ENCODE assay signal across 10 cellular contexts in the genomic region with DNA sequence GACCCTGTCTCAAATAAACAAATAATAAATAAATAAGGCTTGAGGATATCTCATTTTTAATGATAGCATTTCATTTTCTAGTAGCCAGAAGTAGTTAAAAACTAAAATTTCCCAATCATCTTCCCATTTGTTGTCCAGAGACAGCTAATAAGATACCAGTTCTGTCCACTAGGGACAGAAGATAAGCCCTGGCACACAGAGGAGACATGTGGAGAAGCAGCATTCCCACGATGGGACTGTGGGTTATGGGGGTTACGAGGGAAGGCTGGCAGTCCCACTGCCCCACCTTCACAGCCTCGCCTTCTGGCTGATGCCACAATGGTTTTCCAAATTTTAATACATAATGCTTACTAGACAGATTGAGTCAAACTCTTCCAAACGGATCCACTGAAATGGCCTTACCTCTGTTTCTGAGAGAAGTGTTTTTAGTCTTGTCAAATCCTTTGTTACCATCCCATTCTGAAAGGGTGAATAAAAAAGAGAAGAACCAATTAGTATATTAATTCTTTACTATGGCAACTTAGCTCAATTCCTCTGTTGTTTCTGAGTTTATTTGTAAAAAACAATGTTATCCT. TPM values are rescaled to one million over a fixed set of nuclear protein-coding genes. Genes with fewer than 3 reads are reported as not detected.
A peak's percentile ranks its signal among the peaks of the same experiment; 100 is the strongest.
DNase-seq lines count a peak whose midpoint lies in the region; TF ChIP-seq lines count a peak whose summit lies in the region.
"Had no signal": no experiment of that assay in that cellular context is flagged by ENCODE, and none has a peak within 500 bp of the region (broad histone marks: within the 10 kb centered on the region; RNA-seq: fewer than 3 reads in every experiment).

No MANE protein-coding gene starts in this region.

- intact Hi-C loops in posterior cingulate gyrus (cut with DNase I), result no loop called here

- H3K27ac Mint-ChIP-seq in chondrocyte (ENCODE audit: unreplicated experiment) (no peak overlapping the region), osteocyte (ENCODE audit: unreplicated experiment) (no peak overlapping the region)
- H3K27ac Mint-ChIP-seq: activated CD4-positive, alpha-beta T cell treated with anti-CD3 and anti-CD28 coated beads, Interleukin-2, amount 10 ng/mL, durations not matched to agents 24 days and 14 days had no signal

- TF ChIP-seq CTCF in chondrocyte (IDR thresholded peaks at IDR 0.05), result peak; percentile 71
- peak; percentile 47 for TF ChIP-seq CTCF in osteocyte (IDR thresholded peaks at IDR 0.05)

- H3K9me3 Mint-ChIP-seq in chondrocyte (ENCODE audit: low read depth) (no peaks in the 10 kb centered on the region), osteocyte (ENCODE audit: unreplicated experiment) (no peaks in the 10 kb centered on the region)
- H3K9me3 Mint-ChIP-seq: IgD-negative memory B cell had no signal

- H3K27me3 Mint-ChIP-seq in chondrocyte (ENCODE audit: low read depth), result no peaks in the 10 kb centered on the region
- H3K27me3 Mint-ChIP-seq in osteocyte (ENCODE audit: unreplicated experiment), result no peaks in the 10 kb centered on the region
- H3K27me3 Mint-ChIP-seq: activated CD4-positive, alpha-beta T cell treated with anti-CD3 and anti-CD28 coated beads, Interleukin-2, amount 10 ng/mL, durations not matched to agents 24 days and 14 days; IgD-negative memory B cell had no signal

- H3K4me1 Mint-ChIP-seq in chondrocyte (ENCODE audit: low read depth), result peaks cover 19% of the 10 kb centered on the region
- H3K4me1 Mint-ChIP-seq in osteocyte (ENCODE audit: unreplicated experiment), result peaks cover 8% of the 10 kb centered on the region

- peak; percentile 40 for DNase-seq in DMS53 (lab: John Stamatoyannopoulos, UW)
- no peak for DNase-seq in DMS53 treated with DMSO at 0.1 percent for 48 hours (lab: John Stamatoyannopoulos, UW; ENCODE audit: unreplicated experiment)
- DNase-seq in LHCN-M2 (ENCODE audit: low read depth), result peak; percentile 8
- no peak for DNase-seq in chondrocyte (ENCODE audit: low spot score)
- no peak for DNase-seq in osteocyte (ENCODE audit: extremely low spot score, unreplicated experiment)
- DNase-seq in central memory CD4-positive, alpha-beta T cell, result no peak
- DNase-seq in hippocampal formation (lab: John Stamatoyannopoulos, UW), result no peak
- no peak for DNase-seq in posterior cingulate gyrus
- DNase-seq: activated CD4-positive, alpha-beta T cell treated with anti-CD3 and anti-CD28 coated beads, Interleukin-2, amount 10 ng/mL, durations not matched to agents 24 days and 14 days had no signal

- H3K36me3 Mint-ChIP-seq in chondrocyte (ENCODE audit: low read depth) (peaks cover 18% of the 10 kb centered on the region), osteocyte (ENCODE audit: unreplicated experiment) (peaks cover 35% of the 10 kb centered on the region)

- no peak overlapping the region for H3K4me3 Mint-ChIP-seq in chondrocyte (ENCODE audit: unreplicated experiment)
- no peak overlapping the region for H3K4me3 Mint-ChIP-seq in osteocyte (ENCODE audit: unreplicated experiment)
- H3K4me3 Mint-ChIP-seq: activated CD4-positive, alpha-beta T cell treated with anti-CD3 and anti-CD28 coated beads, Interleukin-2, amount 10 ng/mL, durations not matched to agents 24 days and 14 days; IgD-negative memory B cell had no signal

RNA-seq across cellular contexts. Expression of a gene that starts 44.2 kb away (rescaled TPM):
- 16.1 and 18.4 TPM in 2 replicates for total RNA-seq in LHCN-M2 (2014; rRNA removed)
- 5.0 TPM for polyA plus RNA-seq in LHCN-M2 (2012)
- total RNA-seq in chondrocyte, result 55.8 to 69.9 TPM (median 57.9 TPM) in 3 replicates
- 63.5 and 70.5 TPM in 2 replicates for total RNA-seq in osteocyte

Comparison
In these comparisons a context has a peak if more than half of its experiments do, and no peak if none do; other contexts are left out.
1. DNase-seq: peak in DMS53 (single experiment) and LHCN-M2 (single experiment); none in DMS53 treated with DMSO at 0.1 percent for 48 hours (single experiment), chondrocyte (single experiment), osteocyte (single experiment), central memory CD4-positive, alpha-beta T cell (single experiment), hippocampal formation (0 of 2) and posterior cingulate gyrus (0 of 10).